ENCODE assay signal across 8 cellular contexts in genomic region chr11:130314184-130314748, GRCh38. TPM values are rescaled to one million over a fixed set of nuclear protein-coding genes. Genes with fewer than 3 reads are reported as not detected.
A peak's percentile ranks its signal among the peaks of the same experiment; 100 is the strongest.
DNase-seq lines count a peak whose midpoint lies in the region; ATAC-seq and TF ChIP-seq lines count a peak whose summit lies in the region.

No MANE protein-coding gene starts in this region.

- peak overlapping the region; percentile 94 for H3K27ac Mint-ChIP-seq in activated T-helper 2 cell treated with anti-CD3 and anti-CD28 coated beads, Interferon-gamma antibody, Interleukin-2, Interleukin-4, amounts not matched to agents 10 μg/mL and 5 μg/mL and 100 μg/mL, durations not matched to agents 14 hours and 24 hours and 36 hours
- no peak overlapping the region for H3K27ac Mint-ChIP-seq in neural progenitor cell

- H3K4me3 ChIP-seq in BJ (ENCODE audit: low read depth, low read length) (peak overlapping the region; percentile 78), fibroblast of villous mesenchyme (ENCODE audit: low read depth, low read length) (peak overlapping the region; percentile 83), neural progenitor cell (peak overlapping the region; percentile 95)

- H3K9me3 Mint-ChIP-seq in activated T-helper 2 cell treated with anti-CD3 and anti-CD28 coated beads, Interferon-gamma antibody, Interleukin-2, Interleukin-4, amounts not matched to agents 10 μg/mL and 5 μg/mL and 100 μg/mL, durations not matched to agents 14 hours and 24 hours and 36 hours, result no peaks in the 10 kb centered on the region
- no peaks in the 10 kb centered on the region for H3K9me3 Mint-ChIP-seq in neural progenitor cell

- no peaks in the 10 kb centered on the region for H3K27me3 ChIP-seq in BJ (ENCODE audit: control insufficient read depth, insufficient read depth, low read length)
- no peaks in the 10 kb centered on the region for H3K27me3 ChIP-seq in neural progenitor cell

- peak overlapping the region; percentile 95 for H3K27ac ChIP-seq in neural progenitor cell
- H3K27ac ChIP-seq in substantia nigra (ENCODE audit: low read depth, low read length, poor library complexity, severe bottlenecking), result peak overlapping the region; percentile 86

- DNase-seq in BJ (ENCODE audit: low read depth), result no peak
- peak; percentile 94 for DNase-seq in OCI-M1 (lab: John Stamatoyannopoulos, UW)
- peak; percentile 55 for DNase-seq in activated T-helper 2 cell treated with anti-CD3 and anti-CD28 coated beads, Interferon-gamma antibody, Interleukin-2, Interleukin-4, amounts not matched to agents 10 μg/mL and 5 μg/mL and 100 μg/mL, durations not matched to agents 14 hours and 24 hours and 36 hours (ENCODE audit: low spot score)
- DNase-seq in fibroblast of villous mesenchyme (ENCODE audit: low read depth), result peak; percentile 42
- DNase-seq in neural progenitor cell (ENCODE audit: low spot score), result peak; percentile 81
- peak in 45 of 49 donors; percentile 10 to 89 (median 60) for DNase-seq in substantia nigra (lab: John Stamatoyannopoulos, UW)

- peaks cover 14% of the 10 kb centered on the region for H3K36me3 Mint-ChIP-seq in activated T-helper 2 cell treated with anti-CD3 and anti-CD28 coated beads, Interferon-gamma antibody, Interleukin-2, Interleukin-4, amounts not matched to agents 10 μg/mL and 5 μg/mL and 100 μg/mL, durations not matched to agents 14 hours and 24 hours and 36 hours (ENCODE audit: low read depth)
- H3K36me3 Mint-ChIP-seq in neural progenitor cell, result peaks cover 3% of the 10 kb centered on the region

- CTCF ChIA-PET in BJ (lab: Yijun Ruan, JAX), result no interaction called here

- peaks cover 48% of the 10 kb centered on the region for H3K4me1 Mint-ChIP-seq in activated T-helper 2 cell treated with anti-CD3 and anti-CD28 coated beads, Interferon-gamma antibody, Interleukin-2, Interleukin-4, amounts not matched to agents 10 μg/mL and 5 μg/mL and 100 μg/mL, durations not matched to agents 14 hours and 24 hours and 36 hours (ENCODE audit: low read depth)
- peaks cover 17% of the 10 kb centered on the region for H3K4me1 Mint-ChIP-seq in neural progenitor cell

- H3K4me3 Mint-ChIP-seq in activated T-helper 2 cell treated with anti-CD3 and anti-CD28 coated beads, Interferon-gamma antibody, Interleukin-2, Interleukin-4, amounts not matched to agents 10 μg/mL and 5 μg/mL and 100 μg/mL, durations not matched to agents 14 hours and 24 hours and 36 hours (ENCODE audit: low read depth), result peak overlapping the region; percentile 95
- peak overlapping the region; percentile 93 for H3K4me3 Mint-ChIP-seq in neural progenitor cell

- H3K4me2 ChIP-seq in neural progenitor cell, result peak overlapping the region; percentile 92

- peaks cover 48% of the 10 kb centered on the region for H3K79me2 ChIP-seq in neural progenitor cell (ENCODE audit: low read depth)

- H3K27me3 Mint-ChIP-seq in activated T-helper 2 cell treated with anti-CD3 and anti-CD28 coated beads, Interferon-gamma antibody, Interleukin-2, Interleukin-4, amounts not matched to agents 10 μg/mL and 5 μg/mL and 100 μg/mL, durations not matched to agents 14 hours and 24 hours and 36 hours (ENCODE audit: low read depth), result no peaks in the 10 kb centered on the region
- H3K27me3 Mint-ChIP-seq in neural progenitor cell (ENCODE audit: insufficient read depth, low read depth), result peaks cover 5% of the 10 kb centered on the region

- POLR2A ChIA-PET in BJ (lab: Charles Lee), result no interaction called here

- peak; percentile 49 for ATAC-seq in GM19023 (IDR thresholded peaks at IDR 0.05; ENCODE audit: unreplicated experiment)
- peak; percentile 49 for ATAC-seq in HG03139 (IDR thresholded peaks at IDR 0.05; ENCODE audit: unreplicated experiment)

- H3F3A ChIP-seq in neural progenitor cell (ENCODE audit: low read depth), result peaks cover 3% of the 10 kb centered on the region

- H3K4me1 ChIP-seq in neural progenitor cell, result peaks cover 11% of the 10 kb centered on the region

- H3K36me3 ChIP-seq in BJ (ENCODE audit: control insufficient read depth, insufficient read depth, low read length) (no peaks in the 10 kb centered on the region), neural progenitor cell (no peaks in the 10 kb centered on the region)

- H2AFZ ChIP-seq in neural progenitor cell (replicated peaks), result no peak overlapping the region

- peaks cover 21% of the 10 kb centered on the region for H4K20me1 ChIP-seq in neural progenitor cell (ENCODE audit: low read depth)

- intact Hi-C loops in activated T-helper 2 cell treated with anti-CD3 and anti-CD28 coated beads, Interferon-gamma antibody, Interleukin-2, Interleukin-4, amounts not matched to agents 10 μg/mL and 5 μg/mL and 100 μg/mL, durations not matched to agents 14 hours and 24 hours and 36 hours (cut with micrococcal nuclease), result loop anchor here (1.0 to 10.0 kb wide), 3 partner anchors 311 to 669 kb away; partner anchors contain the start of gene SNX19

- peak overlapping the region; percentile 60 for H3K9ac ChIP-seq in neural progenitor cell

- no peak for TF ChIP-seq CTCF in BJ (IDR thresholded peaks at IDR 0.05; ENCODE audit: insufficient read depth, low read depth, low read length)
- no peak for TF ChIP-seq CTCF in fibroblast of villous mesenchyme (IDR thresholded peaks at IDR 0.05; ENCODE audit: insufficient read depth, low read depth, low read length)
- TF ChIP-seq CTCF in neural progenitor cell (IDR thresholded peaks at IDR 0.05), result no peak

- no peaks in the 10 kb centered on the region for H3K9me3 ChIP-seq in neural progenitor cell (ENCODE audit: low read depth)

RNA-seq across cellular contexts. Expression of gene ZBTB44, which starts 0.5 kb away (rescaled TPM):
- 11.5 and 18.2 TPM in 2 replicates for polyA plus RNA-seq in BJ (2011; rRNA removed)
- polyA minus RNA-seq in BJ (2011; rRNA and poly(A)+ RNA removed), result 32.4 and 33.5 TPM in 2 replicates
- 36.0 and 36.1 TPM in 2 replicates for total RNA-seq in activated T-helper 2 cell treated with anti-CD3 and anti-CD28 coated beads, Interferon-gamma antibody, Interleukin-2, Interleukin-4, amounts not matched to agents 10 μg/mL and 5 μg/mL and 100 μg/mL, durations not matched to agents 14 hours and 24 hours and 36 hours
- total RNA-seq in fibroblast of villous mesenchyme (27.7 and 41.5 TPM in 2 replicates), neural progenitor cell (ENCODE audit: low replicate concordance) (42.1 and 43.6 TPM in 2 replicates)
